In the genomic region with DNA sequence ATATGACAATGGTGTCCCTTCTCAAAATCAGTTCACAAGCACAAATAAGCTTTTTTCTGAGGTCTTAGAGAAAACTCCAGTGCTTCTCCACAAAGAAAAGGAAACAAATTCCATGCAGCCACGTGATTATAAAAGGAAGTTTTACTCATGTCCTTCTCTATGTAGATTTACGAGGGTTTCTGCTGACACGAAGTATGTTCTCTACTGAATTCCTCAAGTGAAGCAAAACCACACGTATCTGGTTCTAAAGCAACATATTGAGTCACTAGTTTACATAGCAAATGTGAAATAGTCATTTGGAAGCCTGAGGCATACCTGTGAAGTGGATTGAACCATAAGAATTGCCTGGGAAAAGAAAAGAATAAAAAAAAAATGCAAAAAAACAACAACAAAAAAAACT, we compare ENCODE assay signal across 14 cellular contexts. TPM values are rescaled to one million over a fixed set of nuclear protein-coding genes. Genes with fewer than 3 reads are reported as not detected.
DNase-seq lines count a peak whose midpoint lies in the region; ATAC-seq, FAIRE-seq and TF ChIP-seq lines count a peak whose summit lies in the region.
"Had no signal": no experiment of that assay in that cellular context is flagged by ENCODE, and none has a peak within 500 bp of the region (broad histone marks: within the 10 kb centered on the region; RNA-seq: fewer than 3 reads in every experiment).

No MANE protein-coding gene starts in this region.

- TF ChIP-seq CTCF in fibroblast of pulmonary artery (IDR thresholded peaks at IDR 0.05; ENCODE audit: low read length, missing control alignments), result no peak
- TF ChIP-seq CTCF in left ventricle myocardium inferior (IDR thresholded peaks at IDR 0.05; ENCODE audit: borderline replicate concordance), result no peak

- FAIRE-seq in G401.6 (lab: Jason Lieb, UNC) (peak; percentile 96), GM19239 (lab: Jason Lieb, UNC) (no peak)

- no peaks in the 10 kb centered on the region for H3K9me3 ChIP-seq in left ventricle myocardium inferior (replicated peaks)
- H3K9me3 ChIP-seq: uterus had no signal

- H3K36me3 ChIP-seq in left ventricle myocardium inferior, result no peaks in the 10 kb centered on the region
- H3K36me3 ChIP-seq: uterus had no signal

- H3K4me1 ChIP-seq in left ventricle myocardium inferior, result no peaks in the 10 kb centered on the region
- H3K4me1 ChIP-seq: uterus had no signal

- no peak overlapping the region for H3K4me3 ChIP-seq in fibroblast of pulmonary artery (replicated peaks; ENCODE audit: low read depth, low read length)
- no peak overlapping the region for H3K4me3 ChIP-seq in left ventricle myocardium inferior
- H3K4me3 ChIP-seq: uterus had no signal

- no peak for ATAC-seq in HG02763 (IDR thresholded peaks at IDR 0.05; ENCODE audit: unreplicated experiment)

- peaks cover 5% of the 10 kb centered on the region for H3K27me3 ChIP-seq in left ventricle myocardium inferior (ENCODE audit: low read depth)
- H3K27me3 ChIP-seq: uterus had no signal

- peak; percentile 87 for DNase-seq in RPMI7951 (ENCODE audit: low read depth)
- DNase-seq in fibroblast of pulmonary artery (ENCODE audit: low read depth), result peak; percentile 78
- peak; percentile 100 for DNase-seq in renal cortical epithelial cell (ENCODE audit: low read depth)
- DNase-seq in left ventricle myocardium inferior, result no peak
- DNase-seq in GM19239 (ENCODE audit: insufficient read length, low spot score), result no peak
- no peak for DNase-seq in middle frontal gyrus (ENCODE audit: extremely low spot score, low spot score)
- DNase-seq: activated CD4-positive, CD25-positive, alpha-beta regulatory T cell; activated gamma-delta T cell treated with Interleukin-2 at 50 U/mL for 16 hours; NCI-H2029; posterior cingulate gyrus; uterus had no signal

- H3K27ac ChIP-seq in left ventricle myocardium inferior (replicated peaks), result no peak overlapping the region
- H3K27ac ChIP-seq: HL-60, uterus had no signal

- intact Hi-C loops in left ventricle myocardium inferior (cut with micrococcal nuclease), result no loop called here

RNA-seq across cellular contexts. Expression of a gene that starts 31.9 kb away (rescaled TPM):
- 76.8 and 77.1 TPM in 2 replicates for total RNA-seq in RPMI7951 (2014; rRNA removed; shearing (Covaris generic))
- total RNA-seq in renal cortical epithelial cell (1.2 and 4.0 TPM in 2 replicates), left ventricle myocardium inferior (9.8 TPM)

Comparison
In these comparisons a context has a peak if more than half of its experiments do, and no peak if none do; other contexts are left out.
1. DNase-seq: peak in RPMI7951 (single experiment), fibroblast of pulmonary artery (single experiment) and renal cortical epithelial cell (single experiment); none in left ventricle myocardium inferior (single experiment), GM19239 (single experiment) and middle frontal gyrus (single experiment).